23 cellular contexts compared by ENCODE assay signal in genomic region chrX:130649738-130650137, GRCh38.
"Had no signal": no experiment of that assay in that cellular context is flagged by ENCODE, and none has a peak within 500 bp of the region (broad histone marks: within the 10 kb centered on the region; RNA-seq: fewer than 3 reads in every experiment).

No MANE protein-coding gene starts in this region.

- H3K4me3 ChIP-seq: coronary artery, dorsolateral prefrontal cortex, esophagus muscularis mucosa, heart right ventricle, left lung, lower lobe of right lung, mucosa of descending colon had no signal

- H3K4me1 ChIP-seq: esophagus muscularis mucosa, foreskin keratinocyte, heart right ventricle, left lung, lower lobe of right lung had no signal

- H3K27me3 ChIP-seq: esophagus muscularis mucosa, foreskin keratinocyte, heart right ventricle, left lung had no signal

- H3K27ac ChIP-seq: coronary artery, dorsolateral prefrontal cortex, esophagus muscularis mucosa, foreskin keratinocyte, heart right ventricle, left lung, lower lobe of right lung had no signal

- H3K9me3 ChIP-seq: esophagus muscularis mucosa, heart right ventricle, left lung, lower lobe of right lung, mucosa of descending colon had no signal

- DNase-seq: dermis blood vessel endothelial cell; dorsolateral prefrontal cortex; effector CD4-positive, alpha-beta T cell; effector memory CD4-positive, alpha-beta T cell; foreskin keratinocyte; glutamatergic neuron; head of caudate nucleus; heart right ventricle; hippocampal formation; left cardiac atrium; left lung; left ventricle myocardium superior; lower lobe of right lung; mesenchymal stem cell; mucosa of descending colon; naive B cell; naive thymus-derived CD8-positive, alpha-beta T cell had no signal

- ATAC-seq: foreskin keratinocyte; heart right ventricle; left cardiac atrium; left lung; left ventricle myocardium superior; lower lobe of right lung; mucosa of descending colon; naive thymus-derived CD8-positive, alpha-beta T cell had no signal

- FAIRE-seq: endothelial cell of umbilical vein, frontal cortex, islet of Langerhans, keratinocyte had no signal

- H3K36me3 ChIP-seq: heart right ventricle, lower lobe of right lung had no signal
